In genomic region chr7:129764685-129765084, GRCh38 we compare ENCODE assay signal across 24 cellular contexts.
DNase-seq lines count a peak whose midpoint lies in the region; TF ChIP-seq lines count a peak whose summit lies in the region.
"Had no signal": no experiment of that assay in that cellular context is flagged by ENCODE, and none has a peak within 500 bp of the region (broad histone marks: within the 10 kb centered on the region; RNA-seq: fewer than 3 reads in every experiment).

No MANE protein-coding gene starts in this region.

- H3K4me3 Mint-ChIP-seq in nephron progenitor cell: no peak overlapping the region
- H3K4me3 Mint-ChIP-seq: CD14-positive monocyte; CD4-positive, alpha-beta memory T cell; CD4-positive, CD25-positive, alpha-beta regulatory T cell; CD8-positive, alpha-beta memory T cell had no signal

- no peaks in the 10 kb centered on the region for H3K9me2 ChIP-seq in Loucy (replicated peaks; ENCODE audit: low read depth, low read length)

- H3K36me3 ChIP-seq in BLaER1 treated with 17β-estradiol and CSF1 and Interleukin-3, amounts not matched to agents 10 nM and 100 nM: no peaks in the 10 kb centered on the region
- H3K36me3 ChIP-seq in Loucy (ENCODE audit: insufficient read depth, low read length): no peaks in the 10 kb centered on the region
- H3K36me3 ChIP-seq: BE2C had no signal

- 0 out of 2 replicates have a peak overlapping the region, but pooled peaks have one; percentile 28 for H2AFZ ChIP-seq in Loucy (ENCODE audit: low read length)

- peaks cover 3% of the 10 kb centered on the region for H3K27me3 Mint-ChIP-seq in nephron progenitor cell (ENCODE audit: low read depth, poor library complexity)
- H3K27me3 Mint-ChIP-seq: CD4-positive, alpha-beta memory T cell; CD8-positive, alpha-beta memory T cell had no signal

- peaks cover 0 to 8% (median 0%) of the 10 kb centered on the region in 11 experiments; a peak in 1 of 22 replicates for H4K20me1 ChIP-seq in BLaER1 treated with 17β-estradiol and CSF1 and Interleukin-3, amounts not matched to agents 10 nM and 100 nM
- no peaks in the 10 kb centered on the region for H4K20me1 ChIP-seq in Loucy (ENCODE audit: insufficient read depth, low read length, poor library complexity, severe bottlenecking)

- peaks cover 0 to 7% (median 3%) of the 10 kb centered on the region in 11 experiments; a peak in 8 of 22 replicates for H3K9me3 ChIP-seq in BLaER1 treated with 17β-estradiol and CSF1 and Interleukin-3, amounts not matched to agents 10 nM and 100 nM (replicated peaks in 1 of 11)
- H3K9me3 ChIP-seq in Loucy (ENCODE audit: insufficient read depth, low read depth, low read length): no peaks in the 10 kb centered on the region
- H3K9me3 ChIP-seq: BE2C had no signal

- H3K27ac Mint-ChIP-seq in nephron progenitor cell: peak overlapping the region; percentile 45
- H3K27ac Mint-ChIP-seq: CD14-positive monocyte; CD4-positive, alpha-beta memory T cell; CD4-positive, CD25-positive, alpha-beta regulatory T cell; CD8-positive, alpha-beta memory T cell had no signal

- H3K4me2 ChIP-seq in BLaER1 treated with 17β-estradiol and CSF1 and Interleukin-3, amounts not matched to agents 10 nM and 100 nM: peak overlapping the region; percentile 15 to 67 (median 57); a peak in 20 of 22 replicates
- no peak overlapping the region for H3K4me2 ChIP-seq in Loucy (ENCODE audit: low read depth, low read length, poor library complexity, severe bottlenecking)

- H3F3A ChIP-seq in Loucy (ENCODE audit: low read depth): no peaks in the 10 kb centered on the region

- no peak overlapping the region for H3K9ac ChIP-seq in BLaER1 treated with 17β-estradiol and CSF1 and Interleukin-3, amounts not matched to agents 10 nM and 100 nM
- H3K9ac ChIP-seq in Loucy (ENCODE audit: low read depth, low read length, poor library complexity, severe bottlenecking): no peak overlapping the region

- H3K4me1 Mint-ChIP-seq in nephron progenitor cell: peaks cover 55% of the 10 kb centered on the region
- H3K4me1 Mint-ChIP-seq: CD4-positive, alpha-beta memory T cell; CD4-positive, CD25-positive, alpha-beta regulatory T cell had no signal

- peak overlapping the region; percentile 26; the same call in 1 of the 2 replicates for H3K27ac ChIP-seq in 22Rv1
- peak overlapping the region in 3 of 11 experiments; percentile 15 to 33 (median 31); a peak in 4 of 22 replicates for H3K27ac ChIP-seq in BLaER1 treated with 17β-estradiol and CSF1 and Interleukin-3, amounts not matched to agents 10 nM and 100 nM

- TF ChIP-seq CTCF in 22Rv1 (IDR thresholded peaks at IDR 0.05): no peak
- TF ChIP-seq CTCF in Loucy (conservative IDR thresholded peaks at IDR 0.05; ENCODE audit: low read length): no peak
- no peak for TF ChIP-seq CTCF in nephron progenitor cell (IDR thresholded peaks at IDR 0.05)

- no peaks in the 10 kb centered on the region for H3K27me3 ChIP-seq in BLaER1 treated with 17β-estradiol and CSF1 and Interleukin-3, amounts not matched to agents 10 nM and 100 nM
- no peaks in the 10 kb centered on the region for H3K27me3 ChIP-seq in Loucy (ENCODE audit: insufficient read depth, low read length, poor library complexity, severe bottlenecking)
- H3K27me3 ChIP-seq: BE2C had no signal

- H3K79me2 ChIP-seq in Loucy (ENCODE audit: insufficient read depth, low read length): no peaks in the 10 kb centered on the region

- H3K4me3 ChIP-seq in BLaER1 treated with 17β-estradiol and CSF1 and Interleukin-3, amounts not matched to agents 10 nM and 100 nM: no peak overlapping the region
- no peak overlapping the region for H3K4me3 ChIP-seq in Loucy (ENCODE audit: low read length, poor library complexity, severe bottlenecking)

- no peaks in the 10 kb centered on the region for H3K9me3 Mint-ChIP-seq in nephron progenitor cell
- H3K9me3 Mint-ChIP-seq: CD4-positive, CD25-positive, alpha-beta regulatory T cell; CD8-positive, alpha-beta memory T cell had no signal

- peaks cover 5 to 46% (median 33%) of the 10 kb centered on the region in 10 experiments for H3K4me1 ChIP-seq in BLaER1 treated with 17β-estradiol and CSF1 and Interleukin-3, amounts not matched to agents 10 nM and 100 nM
- peaks cover 25% of the 10 kb centered on the region for H3K4me1 ChIP-seq in Loucy (ENCODE audit: insufficient read depth, low read length, poor library complexity, severe bottlenecking)
- H3K4me1 ChIP-seq: BE2C had no signal

- no peaks in the 10 kb centered on the region for H3K36me3 Mint-ChIP-seq in nephron progenitor cell (ENCODE audit: low read depth)
- H3K36me3 Mint-ChIP-seq: CD14-positive monocyte; CD4-positive, alpha-beta memory T cell; CD4-positive, CD25-positive, alpha-beta regulatory T cell; CD8-positive, alpha-beta memory T cell had no signal

- no peak for DNase-seq in nephron progenitor cell
- no peak for DNase-seq in cerebellar cortex (ENCODE audit: low spot score)
- DNase-seq in stimulated activated CD4-positive, alpha-beta T cell treated with anti-CD3 and anti-CD28 coated beads, Interleukin-15, amount 100 ng/mL, for 24 hours: no peak
- no peak for DNase-seq in HK-2 (ENCODE audit: unreplicated experiment)
- DNase-seq in NCI-H1436 treated with DMSO at 0.1 percent for 48 hours (lab: John Stamatoyannopoulos, UW): no peak
- DNase-seq: 8988T; ACHN; BE2C; C1 segment of cervical spinal cord; CD4-positive, alpha-beta memory T cell; CD4-positive, CD25-positive, alpha-beta regulatory T cell; CD8-positive, alpha-beta memory T cell; COR-L47; DMS 273 treated with DMSO at 0.1 percent for 48 hours; DMS153; DMS53; DMS79; DND-41; EL; GF-D8 had no signal
